In the genomic region with DNA sequence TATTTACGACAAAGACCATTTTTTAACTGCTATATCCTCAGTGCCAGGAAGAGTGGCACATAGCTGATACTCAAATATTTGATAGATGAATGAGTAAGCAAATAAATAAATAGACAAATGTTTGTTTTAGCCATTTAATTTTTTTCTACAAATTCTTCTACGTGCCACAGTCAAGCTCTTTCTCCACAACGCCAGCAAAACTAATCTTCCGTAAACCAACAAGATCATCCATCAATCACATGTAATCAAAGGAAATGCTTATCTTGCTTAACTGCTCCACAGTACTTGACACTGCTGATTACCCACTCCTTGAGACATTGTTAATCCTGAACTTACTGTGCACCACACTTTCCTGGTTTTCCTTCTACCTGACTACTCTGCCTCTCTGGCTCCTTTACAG, we compare ENCODE assay signal across 17 cellular contexts.
"Had no signal": no experiment of that assay in that cellular context is flagged by ENCODE, and none has a peak within 500 bp of the region (broad histone marks: within the 10 kb centered on the region; RNA-seq: fewer than 3 reads in every experiment).

No MANE protein-coding gene starts in this region.

- H3K4me1 ChIP-seq: breast epithelium had no signal

- H3K36me3 ChIP-seq: breast epithelium, neutrophil had no signal

- H3K27ac ChIP-seq: breast epithelium, epithelial cell of prostate, neutrophil had no signal

- ATAC-seq: effector memory CD8-positive, alpha-beta T cell; left colon; mucosa of descending colon; naive thymus-derived CD8-positive, alpha-beta T cell; stimulated activated effector memory CD8-positive, alpha-beta T cell treated with anti-CD3 and anti-CD28 coated beads, Interleukin-12 subunit alpha, Interleukin-12 subunit beta, amount 100 ng/mL, for 72 hours had no signal

- H3K4me3 ChIP-seq: breast epithelium, lung, mucosa of descending colon had no signal

- H3K9me3 ChIP-seq: breast epithelium, mucosa of descending colon, neutrophil had no signal

- DNase-seq: activated CD4-positive, alpha-beta T cell treated with anti-CD3 and anti-CD28 coated beads, Interleukin-2, amount 10 ng/mL, durations not matched to agents 7 days and 5 days; activated CD8-positive, alpha-beta memory T cell treated with anti-CD3 and anti-CD28 coated beads, Interleukin-2, amount 50 U/mL, for 48 hours; activated naive CD8-positive, alpha-beta T cell treated with anti-CD3 and anti-CD28 coated beads for 36 hours; cerebellar nuclear complex; dermis blood vessel endothelial cell; effector memory CD8-positive, alpha-beta T cell; foreskin melanocyte; head of caudate nucleus; left colon; mucosa of descending colon; naive thymus-derived CD8-positive, alpha-beta T cell; posterior cingulate gyrus had no signal

- H3K27me3 ChIP-seq: breast epithelium, neutrophil had no signal
